In genomic region chr11:65425971-65426838, GRCh38 we compare ENCODE assay signal across 8 cellular contexts. TPM values are rescaled to one million over a fixed set of nuclear protein-coding genes. Genes with fewer than 3 reads are reported as not detected.
DNase-seq lines count a peak whose midpoint lies in the region; FAIRE-seq and TF ChIP-seq lines count a peak whose summit lies in the region.

No MANE protein-coding gene starts in this region.

- H3K4me3 ChIP-seq in HUES48 (ENCODE audit: low read depth, low read length) (peak overlapping the region; percentile 60), WI38 (ENCODE audit: low read depth, low read length) (peak overlapping the region; percentile 91), osteoblast (ENCODE audit: insufficient read depth, low read length) (peak overlapping the region; percentile 77)

- H3K4me1 ChIP-seq in HUES48 (ENCODE audit: control insufficient read depth, insufficient read depth, low read length): peaks cover 85% of the 10 kb centered on the region
- H3K4me1 ChIP-seq in osteoblast (ENCODE audit: insufficient read depth, low read length): peaks cover 39% of the 10 kb centered on the region

- H3K4me2 ChIP-seq in osteoblast (ENCODE audit: insufficient read depth, low read length): peak overlapping the region; percentile 84

- H3K9ac ChIP-seq in HUES48 (ENCODE audit: low read depth, low read length): no peak overlapping the region; the same call in 1 of the 2 replicates

- peaks cover 94% of the 10 kb centered on the region for H3K79me2 ChIP-seq in osteoblast (ENCODE audit: insufficient read depth, low read length)

- DNase-seq in GM04503 (ENCODE audit: low read depth) (peak; percentile 43), fibroblast of gingiva (ENCODE audit: low read depth) (peak; percentile 63), osteoblast (ENCODE audit: insufficient read length, low spot score, missing footprints) (no peak), NCI-H510A treated with DMSO at 0.1 percent for 48 hours (lab: John Stamatoyannopoulos, UW) (no peak), D721Med (ENCODE audit: insufficient read length, low spot score) (no peak), HK-2 (ENCODE audit: unreplicated experiment) (no peak)

- no peak overlapping the region for H2AFZ ChIP-seq in osteoblast (ENCODE audit: low read length)

- peak overlapping the region; percentile 55 for H3K27ac ChIP-seq in HUES48 (ENCODE audit: low read depth, low read length)
- peak overlapping the region; percentile 100 for H3K27ac ChIP-seq in osteoblast (ENCODE audit: low read depth, low read length)

- H3K27me3 ChIP-seq in HUES48 (ENCODE audit: control insufficient read depth, insufficient read depth, low read length): no peaks in the 10 kb centered on the region
- no peaks in the 10 kb centered on the region for H3K27me3 ChIP-seq in osteoblast (ENCODE audit: insufficient read depth, low read length)

- H4K20me1 ChIP-seq in osteoblast (ENCODE audit: insufficient read depth, low read length): peaks cover 84% of the 10 kb centered on the region

- no peaks in the 10 kb centered on the region for H3K9me3 ChIP-seq in HUES48 (ENCODE audit: control insufficient read depth, insufficient read depth, low read length)
- H3K9me3 ChIP-seq in osteoblast (ENCODE audit: low read depth, low read length): no peaks in the 10 kb centered on the region

- H3K36me3 ChIP-seq in HUES48 (ENCODE audit: control insufficient read depth, insufficient read depth, low read length) (no peaks in the 10 kb centered on the region), osteoblast (ENCODE audit: insufficient read depth, low read length) (peaks cover 55% of the 10 kb centered on the region)

- FAIRE-seq in D721Med (lab: Jason Lieb, UNC): no peak

- TF ChIP-seq CTCF in WI38 (IDR thresholded peaks at IDR 0.05; ENCODE audit: low read depth, low read length) (no peak), osteoblast (IDR thresholded peaks at IDR 0.05; ENCODE audit: extremely low read depth, low read depth, low read length) (no peak), D721Med (IDR thresholded peaks at IDR 0.05; ENCODE audit: insufficient read depth, missing control alignments) (no peak)

RNA-seq across cellular contexts. Expression of gene NEAT1, which starts 3.6 kb away (rescaled TPM):
- total RNA-seq in osteoblast: 818 and 1,122 TPM in 2 replicates

RNA-seq across cellular contexts. Expression of gene FRMD8, which starts 39.8 kb away (rescaled TPM):
- total RNA-seq in osteoblast: 62.2 and 78.2 TPM in 2 replicates

RNA-seq across cellular contexts. Expression of gene SLC25A45, which starts 43.8 kb away (rescaled TPM):
- total RNA-seq in osteoblast: 4.1 and 4.3 TPM in 2 replicates

Comparison
In these comparisons a context has a peak if more than half of its experiments do, and no peak if none do; other contexts are left out.
1. DNase-seq: peak in GM04503 (single experiment) and fibroblast of gingiva (single experiment); none in osteoblast (single experiment), NCI-H510A treated with DMSO at 0.1 percent for 48 hours (single experiment), D721Med (single experiment) and HK-2 (single experiment).
2. Peak in every context shown above with its lines, with median percentiles within 50 percentile points of each other: H3K4me3 ChIP-seq.